ENCODE assay signal across 1 cellular context in genomic region chr20:50790651-50791277, GRCh38.
A peak's percentile ranks its signal among the peaks of the same experiment; 100 is the strongest.
TF ChIP-seq lines count a peak whose summit lies in the region.

No MANE protein-coding gene starts in this region.

TF ChIP-seq in GM12878, 131 proteins besides CTCF, POLR2A, EP300 and RAD21 (continued from another document):
- TF ChIP-seq SKIL (IDR thresholded peaks at IDR 0.05; ENCODE audit: low read depth, poor library complexity, severe bottlenecking) (no peak), ZBTB40 (IDR thresholded peaks at IDR 0.05; ENCODE audit: borderline replicate concordance) (no peak), POLR2AphosphoS2 (IDR thresholded peaks at IDR 0.05; ENCODE audit: low read depth, low read length) (peak; percentile 45; the same call in 1 of the 2 replicates), IRF4 (IDR thresholded peaks at IDR 0.05; ENCODE audit: low read depth, low read length) (no peak), NFIC (IDR thresholded peaks at IDR 0.05; ENCODE audit: low read depth, low read length) (no peak), BMI1 (IDR thresholded peaks at IDR 0.05; ENCODE audit: borderline replicate concordance) (no peak), SREBF2 (IDR thresholded peaks at IDR 0.05; ENCODE audit: low read length) (no peak), TCF3 (IDR thresholded peaks at IDR 0.05; ENCODE audit: borderline replicate concordance, insufficient read depth, low read depth, low read length) (0 out of 2 replicates have a peak, but pooled peaks have one; percentile 42), POLR2AphosphoS5 (IDR thresholded peaks at IDR 0.05; ENCODE audit: low read length) (peak; percentile 77; the same call in 1 of the 2 replicates), NFYA (IDR thresholded peaks at IDR 0.05; ENCODE audit: borderline replicate concordance, low read depth, low read length) (no peak), IKZF2 (IDR thresholded peaks at IDR 0.05) (peak; percentile 64 to 69), SMARCA5 (IDR thresholded peaks at IDR 0.05) (peak; percentile 87), CREB1 (IDR thresholded peaks at IDR 0.05; ENCODE audit: low read depth) (0 out of 2 replicates have a peak, but pooled peaks have one; percentile 8), ETV6 (conservative IDR thresholded peaks at IDR 0.05 in 1 of 2, IDR thresholded peaks at IDR 0.05 in 1 of 2; ENCODE audit: borderline replicate concordance in 1 of 2, low read depth in 1 of 2) (peak in 1 of 2 experiments; percentile 82; a peak in 2 of 4 replicates), EGR1 (IDR thresholded peaks at IDR 0.05; ENCODE audit: borderline replicate concordance in 1 of 2, low read depth in 2 of 2, low read length in 2 of 2) (no peak), KAT2A (conservative IDR thresholded peaks at IDR 0.05; ENCODE audit: control insufficient read depth, low read depth, low read length) (no peak), MAX (IDR thresholded peaks at IDR 0.05; ENCODE audit: low read depth, low read length) (no peak), NR2F1 (conservative IDR thresholded peaks at IDR 0.05) (0 out of 2 replicates have a peak, but pooled peaks have one; percentile 17), YBX1 (IDR thresholded peaks at IDR 0.05) (no peak), NFXL1 (IDR thresholded peaks at IDR 0.05; ENCODE audit: borderline replicate concordance) (peak; percentile 80; the same call in 1 of the 2 replicates), PAX8 (IDR thresholded peaks at IDR 0.05) (no peak), HDAC2 (IDR thresholded peaks at IDR 0.05) (no peak), RUNX3 (IDR thresholded peaks at IDR 0.05; ENCODE audit: low read length) (peak; percentile 27; the same call in 1 of the 2 replicates)
